ENCODE assay signal across 18 cellular contexts in the genomic region with DNA sequence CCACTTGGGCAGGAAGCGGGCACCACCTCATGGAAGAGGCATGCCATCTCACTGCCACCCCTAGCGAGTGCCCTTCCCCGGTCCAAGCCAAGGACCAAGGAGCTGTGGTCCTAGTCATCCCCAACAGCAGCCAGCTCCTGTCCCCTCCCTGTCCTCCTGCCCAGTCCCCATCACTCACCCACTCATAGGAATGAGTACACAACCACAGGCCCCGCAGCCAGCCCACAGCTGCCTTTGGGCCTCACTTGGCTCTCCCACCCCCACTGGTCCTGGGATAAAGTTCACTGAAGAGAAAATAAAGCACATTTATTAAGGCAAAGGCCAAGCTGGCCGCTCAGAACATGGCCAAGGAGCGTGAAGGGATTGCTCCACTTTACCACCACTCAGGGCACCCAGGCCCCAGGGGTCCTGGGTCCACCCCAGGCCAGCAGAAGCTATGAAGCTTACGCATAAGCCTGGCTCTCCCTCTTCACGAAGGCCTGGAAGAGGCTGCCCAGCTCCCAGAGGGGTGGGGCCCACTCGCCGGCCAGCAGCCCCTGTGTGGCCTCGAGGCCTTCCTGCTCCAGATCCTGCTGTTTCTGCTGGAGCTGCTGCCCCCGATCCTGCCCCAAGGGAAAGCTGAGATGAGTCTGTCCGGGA. TPM values are rescaled to one million over a fixed set of nuclear protein-coding genes. Genes with fewer than 3 reads are reported as not detected.
DNase-seq lines count a peak whose midpoint lies in the region; ATAC-seq and TF ChIP-seq lines count a peak whose summit lies in the region.
"Had no signal": no experiment of that assay in that cellular context is flagged by ENCODE, and none has a peak within 500 bp of the region (broad histone marks: within the 10 kb centered on the region; RNA-seq: fewer than 3 reads in every experiment).

No MANE protein-coding gene starts in this region.

- H3K27me3 ChIP-seq in BLaER1 treated with 17β-estradiol and CSF1 and Interleukin-3, amounts not matched to agents 10 nM and 100 nM, result no peaks in the 10 kb centered on the region
- no peaks in the 10 kb centered on the region for H3K27me3 ChIP-seq in osteoblast (ENCODE audit: insufficient read depth, low read length)
- H3K27me3 ChIP-seq: gastroesophageal sphincter, MG63 had no signal

- peak overlapping the region; percentile 40 to 74 (median 63); a peak in 21 of 22 replicates for H3K4me2 ChIP-seq in BLaER1 treated with 17β-estradiol and CSF1 and Interleukin-3, amounts not matched to agents 10 nM and 100 nM
- H3K4me2 ChIP-seq in osteoblast (ENCODE audit: insufficient read depth, low read length), result peak overlapping the region; percentile 36

- CTCF ChIA-PET in HEK293 (lab: Yijun Ruan, JAX), result interaction anchor here (0.6 to 19.4 kb wide), 5 partner anchors 10 to 754 kb away, joined by 3 to 837 read pairs (median 5); a partner anchor contains a TSS

- ATAC-seq in HG03457 (IDR thresholded peaks at IDR 0.05; ENCODE audit: unreplicated experiment), result no peak
- no peak for ATAC-seq in HG02798 (IDR thresholded peaks at IDR 0.05; ENCODE audit: poor library complexity, unreplicated experiment)
- no peak for ATAC-seq in GM18498 (IDR thresholded peaks at IDR 0.05; ENCODE audit: unreplicated experiment)
- ATAC-seq: gastroesophageal sphincter had no signal

- peak overlapping the region in 1 of 11 experiments; percentile 7; a peak in 1 of 22 replicates for H3K27ac ChIP-seq in BLaER1 treated with 17β-estradiol and CSF1 and Interleukin-3, amounts not matched to agents 10 nM and 100 nM
- H3K27ac ChIP-seq in HEK293 (ENCODE audit: extremely low read depth, low read depth, low read length) (no peak overlapping the region), osteoblast (ENCODE audit: low read depth, low read length) (peak overlapping the region; percentile 56)
- H3K27ac ChIP-seq: gastroesophageal sphincter, thoracic aorta had no signal

- POLR2A ChIA-PET in HEK293 (lab: Yijun Ruan, JAX), result interaction anchor here (0.5 to 1.3 kb wide), 5 partner anchors 26 to 1149 kb away, joined by 3 to 4 read pairs (median 4); a partner anchor contains a TSS

- H3K9me3 ChIP-seq in BLaER1 treated with 17β-estradiol and CSF1 and Interleukin-3, amounts not matched to agents 10 nM and 100 nM (replicated peaks in 1 of 11), result no peaks in the 10 kb centered on the region
- H3K9me3 ChIP-seq in HEK293 (ENCODE audit: control insufficient read depth, insufficient read depth, low read depth, low read length), result no peaks in the 10 kb centered on the region
- no peaks in the 10 kb centered on the region for H3K9me3 ChIP-seq in osteoblast (ENCODE audit: low read depth, low read length)
- H3K9me3 ChIP-seq: gastroesophageal sphincter, MG63, thoracic aorta had no signal

- peaks cover 59 to 82% (median 73%) of the 10 kb centered on the region in 10 experiments for H3K4me1 ChIP-seq in BLaER1 treated with 17β-estradiol and CSF1 and Interleukin-3, amounts not matched to agents 10 nM and 100 nM
- H3K4me1 ChIP-seq in HEK293 (ENCODE audit: control insufficient read depth, insufficient read depth, low read length) (no peaks in the 10 kb centered on the region; the same call in 1 of the 2 replicates), osteoblast (ENCODE audit: insufficient read depth, low read length) (peaks cover 33% of the 10 kb centered on the region)

- peak overlapping the region; percentile 36 for H2AFZ ChIP-seq in osteoblast (ENCODE audit: low read length)

- H3K36me3 ChIP-seq in BLaER1 treated with 17β-estradiol and CSF1 and Interleukin-3, amounts not matched to agents 10 nM and 100 nM, result peaks cover 5 to 44% (median 22%) of the 10 kb centered on the region in 11 experiments; a peak in 19 of 22 replicates
- peaks cover 0 to 47% of the 10 kb centered on the region in 2 experiments; a peak in 1 of 3 replicates for H3K36me3 ChIP-seq in HEK293 (ENCODE audit: control insufficient read depth in 2 of 2, insufficient read depth in 1 of 2, low read length in 2 of 2)
- peaks cover 15% of the 10 kb centered on the region for H3K36me3 ChIP-seq in osteoblast (ENCODE audit: insufficient read depth, low read length)
- H3K36me3 ChIP-seq: MG63, thoracic aorta had no signal

- no peak for TF ChIP-seq CTCF in HEK293 (tag by site-specific recombination; IDR thresholded peaks at IDR 0.05)
- TF ChIP-seq CTCF in osteoblast (IDR thresholded peaks at IDR 0.05; ENCODE audit: extremely low read depth, low read depth, low read length), result peak; percentile 27

- peak; percentile 81 for DNase-seq in astrocyte of the hippocampus (ENCODE audit: low read depth, low spot score)
- peak; percentile 93 for DNase-seq in osteoblast (ENCODE audit: insufficient read length, low spot score, missing footprints)
- DNase-seq in NCI-H146 (lab: John Stamatoyannopoulos, UW), result no peak
- DNase-seq: activated T-cell treated with anti-CD3 and anti-CD28 coated beads, Interleukin-2, amount 50 U/mL, for 1 hour; cerebellar nuclear complex; endodermal cell; H9; MG63; NCI-H187 treated with DMSO at 0.1 percent for 48 hours; nephron progenitor cell; retina had no signal

- peaks cover 0 to 20% (median 0%) of the 10 kb centered on the region in 11 experiments; a peak in 5 of 22 replicates for H4K20me1 ChIP-seq in BLaER1 treated with 17β-estradiol and CSF1 and Interleukin-3, amounts not matched to agents 10 nM and 100 nM
- H4K20me1 ChIP-seq in osteoblast (ENCODE audit: insufficient read depth, low read length), result peaks cover 3% of the 10 kb centered on the region

- H3K4me3 ChIP-seq in BLaER1 treated with 17β-estradiol and CSF1 and Interleukin-3, amounts not matched to agents 10 nM and 100 nM, result no peak overlapping the region; a peak in 1 of 20 replicates
- no peak overlapping the region for H3K4me3 ChIP-seq in HEK293 (ENCODE audit: low read depth, low read length)
- no peak overlapping the region for H3K4me3 ChIP-seq in osteoblast (ENCODE audit: insufficient read depth, low read length)
- H3K4me3 ChIP-seq: gastroesophageal sphincter, MG63, thoracic aorta had no signal

- peak overlapping the region in 9 of 11 experiments; percentile 6 to 56 (median 33); a peak in 11 of 22 replicates for H3K9ac ChIP-seq in BLaER1 treated with 17β-estradiol and CSF1 and Interleukin-3, amounts not matched to agents 10 nM and 100 nM

- peaks cover 26% of the 10 kb centered on the region for H3K79me2 ChIP-seq in osteoblast (ENCODE audit: insufficient read depth, low read length)

TF ChIP-seq in HEK293, 187 proteins besides CTCF, POLR2A, EP300 and RAD21:
- TF ChIP-seq ZNF311 (tag by site-specific recombination; IDR thresholded peaks at IDR 0.05; ENCODE audit: borderline replicate concordance) (no peak), EGR2 (tag by site-specific recombination; IDR thresholded peaks at IDR 0.05; ENCODE audit: low read depth) (peak; percentile 75), ZNF146 (tag by site-specific recombination; IDR thresholded peaks at IDR 0.05) (no peak), ZFHX2 (tag by site-specific recombination; conservative IDR thresholded peaks at IDR 0.05) (peak; percentile 46; the same call in 1 of the 2 replicates), ZNF843 (tag by site-specific recombination; IDR thresholded peaks at IDR 0.05) (no peak), ZNF560 (tag by site-specific recombination; IDR thresholded peaks at IDR 0.05; ENCODE audit: borderline replicate concordance) (no peak), ZNF747 (tag by site-specific recombination; IDR thresholded peaks at IDR 0.05) (no peak), MZF1 (tag by site-specific recombination; IDR thresholded peaks at IDR 0.05; ENCODE audit: borderline replicate concordance) (no peak), ZNF394 (tag by site-specific recombination; IDR thresholded peaks at IDR 0.05; ENCODE audit: borderline replicate concordance) (no peak), YY2 (tag by site-specific recombination; IDR thresholded peaks at IDR 0.05) (no peak), ZNF785 (tag by site-specific recombination; IDR thresholded peaks at IDR 0.05) (no peak), ZBTB20 (tag by site-specific recombination; IDR thresholded peaks at IDR 0.05) (no peak), ZFP69B (tag by site-specific recombination; IDR thresholded peaks at IDR 0.05) (0 out of 2 replicates have a peak, but pooled peaks have one; percentile 14), ZEB2 (tag by site-specific recombination; IDR thresholded peaks at IDR 0.05) (no peak), ZNF776 (tag by site-specific recombination; IDR thresholded peaks at IDR 0.05; ENCODE audit: borderline replicate concordance) (no peak)
- TF ChIP-seq, protein P1, sequence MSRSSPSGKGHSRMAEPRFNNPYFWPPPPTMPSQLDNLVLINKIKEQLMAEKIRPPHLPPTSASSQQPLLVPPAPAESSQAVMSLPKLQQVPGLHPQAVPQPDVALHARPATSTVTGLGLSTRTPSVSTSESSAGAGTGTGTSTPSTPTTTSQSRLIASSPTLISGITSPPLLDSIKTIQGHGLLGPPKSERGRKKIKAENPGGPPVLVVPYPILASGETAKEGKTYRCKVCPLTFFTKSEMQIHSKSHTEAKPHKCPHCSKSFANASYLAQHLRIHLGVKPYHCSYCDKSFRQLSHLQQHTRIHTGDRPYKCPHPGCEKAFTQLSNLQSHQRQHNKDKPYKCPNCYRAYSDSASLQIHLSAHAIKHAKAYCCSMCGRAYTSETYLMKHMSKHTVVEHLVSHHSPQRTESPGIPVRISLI (tag by site-specific recombination; IDR thresholded peaks at IDR 0.05), result no peak
- TF ChIP-seq, protein P2, sequence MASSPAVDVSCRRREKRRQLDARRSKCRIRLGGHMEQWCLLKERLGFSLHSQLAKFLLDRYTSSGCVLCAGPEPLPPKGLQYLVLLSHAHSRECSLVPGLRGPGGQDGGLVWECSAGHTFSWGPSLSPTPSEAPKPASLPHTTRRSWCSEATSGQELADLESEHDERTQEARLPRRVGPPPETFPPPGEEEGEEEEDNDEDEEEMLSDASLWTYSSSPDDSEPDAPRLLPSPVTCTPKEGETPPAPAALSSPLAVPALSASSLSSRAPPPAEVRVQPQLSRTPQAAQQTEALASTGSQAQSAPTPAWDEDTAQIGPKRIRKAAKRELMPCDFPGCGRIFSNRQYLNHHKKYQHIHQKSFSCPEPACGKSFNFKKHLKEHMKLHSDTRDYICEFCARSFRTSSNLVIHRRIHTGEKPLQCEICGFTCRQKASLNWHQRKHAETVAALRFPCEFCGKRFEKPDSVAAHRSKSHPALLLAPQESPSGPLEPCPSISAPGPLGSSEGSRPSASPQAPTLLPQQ (tag by site-specific recombination; IDR thresholded peaks at IDR 0.05), result peak; percentile 69

RNA-seq across cellular contexts. Expression of a gene that starts 3.6 kb away (rescaled TPM):
- total RNA-seq in osteoblast, result 41.0 and 42.7 TPM in 2 replicates

RNA-seq across cellular contexts. Expression of a gene that starts 6.0 kb away (rescaled TPM):
- not detected in 2 replicates for total RNA-seq in osteoblast

RNA-seq across cellular contexts. Expression of a gene that starts 6.2 kb away (rescaled TPM):
- total RNA-seq in osteoblast, result 32.7 and 35.8 TPM in 2 replicates

RNA-seq across cellular contexts. Expression of a gene that starts 13.4 kb away (rescaled TPM):
- total RNA-seq in osteoblast, result under 0.01 TPM in 2 replicates
- total RNA-seq: thoracic aorta had no signal

RNA-seq across cellular contexts. Expression of a gene that starts 15.9 kb away (rescaled TPM):
- 8.0 and 8.3 TPM in 2 replicates for total RNA-seq in osteoblast
